Comparison of ENCODE assay signal across 10 cellular contexts in the genomic region with DNA sequence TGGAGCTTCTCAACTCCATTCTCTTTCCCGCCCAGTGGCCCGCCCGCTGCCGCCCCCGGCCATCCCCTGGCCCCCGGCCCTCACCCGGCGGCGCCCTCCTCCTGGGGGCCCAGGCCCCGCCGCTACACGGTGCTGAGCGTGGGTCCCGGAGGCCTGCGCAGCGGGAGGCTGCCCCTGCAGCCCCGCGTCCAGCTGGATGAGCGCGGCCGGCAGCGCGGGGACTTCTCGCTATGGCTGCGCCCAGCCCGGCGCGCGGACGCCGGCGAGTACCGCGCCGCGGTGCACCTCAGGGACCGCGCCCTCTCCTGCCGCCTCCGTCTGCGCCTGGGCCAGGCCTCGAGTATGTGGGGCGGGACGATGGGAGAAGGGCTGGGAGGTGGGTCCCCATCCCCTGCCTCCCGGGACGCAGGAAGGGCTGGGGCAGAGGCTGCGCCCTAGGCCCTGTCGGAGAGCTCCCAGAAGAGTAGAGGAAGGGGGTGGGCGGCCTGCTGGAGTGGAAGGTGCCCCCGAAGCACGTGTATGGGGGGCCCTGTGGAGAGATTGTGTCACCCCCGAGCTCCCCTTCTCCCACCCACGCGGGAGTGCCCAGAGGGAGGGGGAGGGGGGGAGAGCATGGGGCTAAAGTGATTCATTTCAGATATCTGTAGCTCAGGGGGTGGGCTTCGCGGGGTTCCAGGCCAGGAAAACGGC. TPM values are rescaled to one million over a fixed set of nuclear protein-coding genes. Genes with fewer than 3 reads are reported as not detected.
DNase-seq lines count a peak whose midpoint lies in the region; ATAC-seq and TF ChIP-seq lines count a peak whose summit lies in the region.
"Had no signal": no experiment of that assay in that cellular context is flagged by ENCODE, and none has a peak within 500 bp of the region (broad histone marks: within the 10 kb centered on the region; RNA-seq: fewer than 3 reads in every experiment).

No MANE protein-coding gene starts in this region.

- H3K27ac ChIP-seq in iPS-18a (ENCODE audit: low read length) (no peak overlapping the region), adrenal gland (no peak overlapping the region)

- H3K27ac Mint-ChIP-seq in activated T-cell treated with anti-CD3 and anti-CD28 coated beads, Interleukin-2, amount 50 U/mL, for 24 hours, result peak overlapping the region; percentile 96

- no peak for TF ChIP-seq POLR2A in adrenal gland (IDR thresholded peaks at IDR 0.05)

- H3K36me3 ChIP-seq in iPS-18a (ENCODE audit: control insufficient read depth, low read depth, low read length) (peaks cover 11% of the 10 kb centered on the region), adrenal gland (replicated peaks in 1 of 2) (peaks cover 0 to 10% of the 10 kb centered on the region in 2 donors)

- peak overlapping the region; percentile 94 for H3K4me3 Mint-ChIP-seq in activated T-cell treated with anti-CD3 and anti-CD28 coated beads, Interleukin-2, amount 50 U/mL, for 24 hours

- H3K4me3 ChIP-seq in iPS-18a (ENCODE audit: low read length), result peak overlapping the region; percentile 38
- H3K4me3 ChIP-seq in adrenal gland, result no peak overlapping the region

- H3K4me1 Mint-ChIP-seq in activated T-cell treated with anti-CD3 and anti-CD28 coated beads, Interleukin-2, amount 50 U/mL, for 24 hours (ENCODE audit: low read depth), result peaks cover 83% of the 10 kb centered on the region

- H3K9me3 Mint-ChIP-seq in activated T-cell treated with anti-CD3 and anti-CD28 coated beads, Interleukin-2, amount 50 U/mL, for 24 hours, result no peaks in the 10 kb centered on the region

- DNase-seq in NCI-H748 (lab: John Stamatoyannopoulos, UW; ENCODE audit: unreplicated experiment) (peak; percentile 23), NCI-H748 treated with DMSO at 0.1 percent for 48 hours (lab: John Stamatoyannopoulos, UW) (no peak), adrenal gland (no peak)
- DNase-seq in activated T-cell treated with anti-CD3 and anti-CD28 coated beads, Interleukin-2, amount 50 U/mL, for 24 hours, result peak; percentile 81
- DNase-seq in stimulated activated CD8-positive, alpha-beta memory T cell treated with anti-CD3 and anti-CD28 coated beads, Interleukin-7, amount 100 ng/mL, for 24 hours (ENCODE audit: low read depth), result peak; percentile 49
- DNase-seq: HCEC 1CT, KG1 had no signal

- 39 to 61% (median 44%) methylated on average over 13 to 57 of the region's 57 CpGs for WGBS in adrenal gland, 4 donors

- intact Hi-C loops in adrenal gland (cut with DNase I), result no loop called here

- H3K36me3 Mint-ChIP-seq in activated T-cell treated with anti-CD3 and anti-CD28 coated beads, Interleukin-2, amount 50 U/mL, for 24 hours (ENCODE audit: low read depth), result peaks cover 73% of the 10 kb centered on the region

- no peaks in the 10 kb centered on the region for H3K9me3 ChIP-seq in iPS-18a (ENCODE audit: control insufficient read depth, low read depth, low read length)
- H3K9me3 ChIP-seq in adrenal gland (replicated peaks in 1 of 3), result no peaks in the 10 kb centered on the region

- no peak overlapping the region for H3K9ac ChIP-seq in iPS-18a (ENCODE audit: low read length)

- H3K4me1 ChIP-seq in iPS-18a (ENCODE audit: control insufficient read depth, low read depth, low read length) (peaks cover 17% of the 10 kb centered on the region), adrenal gland (replicated peaks in 1 of 2) (peaks cover 9 to 28% of the 10 kb centered on the region in 2 donors)

- ATAC-seq in GM21381 (IDR thresholded peaks at IDR 0.05; ENCODE audit: unreplicated experiment), result no peak
- ATAC-seq in GM19328 (IDR thresholded peaks at IDR 0.05; ENCODE audit: unreplicated experiment), result no peak

- H3K27me3 ChIP-seq in iPS-18a (ENCODE audit: control insufficient read depth, insufficient read depth, low read length), result peaks cover 45% of the 10 kb centered on the region
- H3K27me3 ChIP-seq in adrenal gland, result no peaks in the 10 kb centered on the region

- peaks cover 12% of the 10 kb centered on the region for H3K27me3 Mint-ChIP-seq in activated T-cell treated with anti-CD3 and anti-CD28 coated beads, Interleukin-2, amount 50 U/mL, for 24 hours

- no peak for TF ChIP-seq CTCF in adrenal gland (IDR thresholded peaks at IDR 0.05)

RNA-seq across cellular contexts. Expression of gene LAG3, which starts 1.5 kb away (rescaled TPM):
- total RNA-seq in adrenal gland, result under 1 TPM in 6 of 8 donors, not detected in 2; 0.21 to 0.96 (median 0.71) TPM
- 1 to 10 TPM in 2 of 3 donors, under 1 TPM in 1; 0.29 to 4.3 (median 2.3) TPM for polyA plus RNA-seq in adrenal gland

RNA-seq across cellular contexts. Expression of gene PTMS, which starts 7.6 kb away (rescaled TPM):
- total RNA-seq in adrenal gland, result 100 to 1,000 TPM in 6 of 8 donors, 10 to 100 TPM in 2; 72.4 to 269 (median 147) TPM
- polyA plus RNA-seq in adrenal gland, result 1,000 to 10,000 TPM in 1 of 3 donors, 100 to 1,000 TPM in 2; 134 to 1,405 (median 631) TPM

RNA-seq across cellular contexts. Expression of gene CD4, which starts 15.5 kb away (rescaled TPM):
- 10 to 100 TPM; 18.4 to 52.8 (median 30.9) TPM for total RNA-seq in adrenal gland
- polyA plus RNA-seq in adrenal gland, result 10 to 100 TPM in 1 of 3 donors, 1 to 10 TPM in 2; 8.1 to 12.9 (median 9.1) TPM

RNA-seq across cellular contexts. Expression of gene MLF2, which starts 20.9 kb away (rescaled TPM):
- total RNA-seq in adrenal gland, result 100 to 1,000 TPM; 135 to 334 (median 233) TPM
- polyA plus RNA-seq in adrenal gland, result 100 to 1,000 TPM; 181 to 248 (median 233) TPM

RNA-seq across cellular contexts. Expression of gene GPR162, which starts 47.8 kb away (rescaled TPM):
- total RNA-seq in adrenal gland, result 10 to 100 TPM in 1 of 8 donors, 1 to 10 TPM in 7; 1.1 to 11.9 (median 4.4) TPM
- polyA plus RNA-seq in adrenal gland, result 10 to 100 TPM in 2 of 3 donors, 1 to 10 TPM in 1; 5.3 to 42.6 (median 13.7) TPM

Comparison
In these comparisons a context has a peak if more than half of its experiments do, and no peak if none do; other contexts are left out.
1. DNase-seq: peak in NCI-H748 (single experiment), activated T-cell treated with anti-CD3 and anti-CD28 coated beads, Interleukin-2, amount 50 U/mL, for 24 hours (single experiment) and stimulated activated CD8-positive, alpha-beta memory T cell treated with anti-CD3 and anti-CD28 coated beads, Interleukin-7, amount 100 ng/mL, for 24 hours (single experiment); none in NCI-H748 treated with DMSO at 0.1 percent for 48 hours (single experiment) and adrenal gland (0 of 7).